13 cellular contexts compared by ENCODE assay signal in the genomic region with DNA sequence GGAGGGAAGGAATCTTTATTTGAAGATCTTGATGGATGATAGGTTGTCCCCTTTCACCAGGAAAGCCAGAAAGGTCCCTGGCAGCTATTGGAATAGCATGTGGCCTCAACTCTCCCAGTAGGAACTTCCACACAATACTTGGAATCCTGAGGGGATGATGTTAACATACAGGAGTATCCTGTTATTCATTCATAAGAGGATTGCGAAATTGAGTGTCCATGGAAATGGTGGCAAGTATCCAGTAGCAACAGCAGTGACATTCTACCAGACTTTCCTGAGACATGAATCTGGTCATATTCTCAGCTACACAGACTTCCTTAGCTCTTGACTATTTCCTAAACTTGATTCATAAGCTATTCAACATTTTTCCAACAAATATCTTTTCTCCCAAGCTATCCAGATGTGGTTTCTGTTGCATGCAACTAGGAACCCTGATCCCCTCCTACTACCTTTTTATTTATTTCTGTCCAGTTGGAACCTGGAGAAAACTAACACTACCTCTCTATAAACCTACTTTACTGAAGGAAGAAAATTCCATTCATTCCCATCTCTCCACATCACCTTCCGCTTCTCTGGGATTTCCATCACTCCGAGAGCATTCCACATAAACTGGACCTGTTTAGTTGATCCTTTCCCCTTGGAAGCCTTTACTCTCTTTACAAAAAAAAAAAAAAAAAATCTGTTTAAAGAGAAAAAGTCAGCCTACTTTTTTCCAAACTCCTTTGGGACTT.
A peak's percentile ranks its signal among the peaks of the same experiment; 100 is the strongest.
DNase-seq lines count a peak whose midpoint lies in the region; ATAC-seq and TF ChIP-seq lines count a peak whose summit lies in the region.
"Had no signal": no experiment of that assay in that cellular context is flagged by ENCODE, and none has a peak within 500 bp of the region (broad histone marks: within the 10 kb centered on the region; RNA-seq: fewer than 3 reads in every experiment).

No MANE protein-coding gene starts in this region.

- H3K79me2 ChIP-seq in GM23338 (replicated peaks; ENCODE audit: insufficient read depth): no peaks in the 10 kb centered on the region

- DNase-seq in Daoy (ENCODE audit: low read depth): peak; percentile 19
- peak; percentile 44 for DNase-seq in amniotic epithelial cell (ENCODE audit: low read depth)
- DNase-seq in omental fat pad (ENCODE audit: low spot score): no peak
- DNase-seq in GM19238 (ENCODE audit: insufficient read length, low spot score): no peak
- DNase-seq in NCI-H187 (lab: John Stamatoyannopoulos, UW): no peak
- DNase-seq in SHP77 treated with DMSO at 0.1 percent for 48 hours (lab: John Stamatoyannopoulos, UW): no peak
- DNase-seq in GM23338 (ENCODE audit: low spot score): no peak
- DNase-seq: activated T-cell treated with anti-CD3 and anti-CD28 coated beads, Interleukin-2, amount 50 U/mL, for 48 hours; NCI-H2081; stimulated activated naive B cell treated with anti-CD40 and anti-IgM and Interleukin-4, amounts not matched to agents 10 μg/mL and 1 μg/mL and 100 μg/mL, for 72 hours had no signal

- H3K4me1 Mint-ChIP-seq in GM23338: 0 out of 3 replicates have a peak, but pooled peaks cover 2% of the 10 kb centered on the region
- H3K4me1 Mint-ChIP-seq: stimulated activated naive B cell treated with anti-CD40 and anti-IgM and Interleukin-4, amounts not matched to agents 10 μg/mL and 1 μg/mL and 100 μg/mL, for 72 hours had no signal

- no peaks in the 10 kb centered on the region for H3K9me3 Mint-ChIP-seq in GM23338
- H3K9me3 Mint-ChIP-seq: natural killer cell treated with Interleukin-12 subunit alpha and Interleukin-12 subunit beta and Interleukin-15 and Interleukin-18, amount 100 ng/mL, for 72 hours; stimulated activated naive B cell treated with anti-CD40 and anti-IgM and Interleukin-4, amounts not matched to agents 10 μg/mL and 1 μg/mL and 100 μg/mL, for 72 hours had no signal

- TF ChIP-seq CTCF in gastroesophageal sphincter (IDR thresholded peaks at IDR 0.05): no peak
- no peak for TF ChIP-seq CTCF in omental fat pad (IDR thresholded peaks at IDR 0.05)
- no peak for TF ChIP-seq CTCF in GM23338 (conservative IDR thresholded peaks at IDR 0.05; ENCODE audit: low read depth in 2 of 2)

- H3K27ac Mint-ChIP-seq in GM23338: no peak overlapping the region
- H3K27ac Mint-ChIP-seq: natural killer cell treated with Interleukin-12 subunit alpha and Interleukin-12 subunit beta and Interleukin-15 and Interleukin-18, amount 100 ng/mL, for 72 hours; stimulated activated naive B cell treated with anti-CD40 and anti-IgM and Interleukin-4, amounts not matched to agents 10 μg/mL and 1 μg/mL and 100 μg/mL, for 72 hours had no signal

- H3K4me3 ChIP-seq in gastroesophageal sphincter: no peak overlapping the region
- H3K4me3 ChIP-seq in GM23338: no peak overlapping the region

- H3K4me1 ChIP-seq in gastroesophageal sphincter (no peaks in the 10 kb centered on the region), GM23338 (ENCODE audit: insufficient read depth) (no peaks in the 10 kb centered on the region)

- peak overlapping the region in 1 of 4 donors; percentile 57 for H3K27ac ChIP-seq in gastroesophageal sphincter
- no peak overlapping the region for H3K27ac ChIP-seq in GM23338 (ENCODE audit: low read depth)
- H3K27ac ChIP-seq: VCaP had no signal

- peak; percentile 80 for ATAC-seq in gastroesophageal sphincter
- ATAC-seq in omental fat pad (ENCODE audit: low FRiP score): peak; percentile 32
- no peak for ATAC-seq in GM23338
- ATAC-seq: natural killer cell treated with Interleukin-12 subunit alpha and Interleukin-12 subunit beta and Interleukin-15 and Interleukin-18, amount 100 ng/mL, for 72 hours; stimulated activated naive B cell treated with anti-CD40 and anti-IgM and Interleukin-4, amounts not matched to agents 10 μg/mL and 1 μg/mL and 100 μg/mL, for 72 hours had no signal

- H4K20me1 ChIP-seq in GM23338 (replicated peaks; ENCODE audit: insufficient read depth): no peaks in the 10 kb centered on the region

- H3K4me2 ChIP-seq in GM23338: no peak overlapping the region

- H3K36me3 ChIP-seq in gastroesophageal sphincter (no peaks in the 10 kb centered on the region), GM23338 (ENCODE audit: insufficient read depth) (no peaks in the 10 kb centered on the region)

- 0 out of 2 replicates have a peak, but pooled peaks cover 3% of the 10 kb centered on the region for H3K9me2 ChIP-seq in GM23338 (ENCODE audit: insufficient read depth)

- TF ChIP-seq EP300 in gastroesophageal sphincter (IDR thresholded peaks at IDR 0.05): no peak

- H3F3A ChIP-seq in GM23338 (replicated peaks; ENCODE audit: low read depth): no peaks in the 10 kb centered on the region

- H3K27me3 ChIP-seq in gastroesophageal sphincter: no peaks in the 10 kb centered on the region
- H3K27me3 ChIP-seq in GM23338 (ENCODE audit: insufficient read depth): no peaks in the 10 kb centered on the region

- TF ChIP-seq POLR2A in gastroesophageal sphincter (IDR thresholded peaks at IDR 0.05): no peak

- no peaks in the 10 kb centered on the region for H3K9me3 ChIP-seq in gastroesophageal sphincter

- no peaks in the 10 kb centered on the region for H3K36me3 Mint-ChIP-seq in GM23338 (ENCODE audit: low read depth)
- H3K36me3 Mint-ChIP-seq: natural killer cell treated with Interleukin-12 subunit alpha and Interleukin-12 subunit beta and Interleukin-15 and Interleukin-18, amount 100 ng/mL, for 72 hours; stimulated activated naive B cell treated with anti-CD40 and anti-IgM and Interleukin-4, amounts not matched to agents 10 μg/mL and 1 μg/mL and 100 μg/mL, for 72 hours had no signal

- 66 to 85% methylated on average over 3 of the region's 3 CpGs for WGBS in gastroesophageal sphincter (ENCODE audit: low coverage in 1 of 2), 2 donors

- no peak overlapping the region for H2AFZ ChIP-seq in GM23338

- no peak overlapping the region for H3K4me3 Mint-ChIP-seq in GM23338
- H3K4me3 Mint-ChIP-seq: natural killer cell treated with Interleukin-12 subunit alpha and Interleukin-12 subunit beta and Interleukin-15 and Interleukin-18, amount 100 ng/mL, for 72 hours; stimulated activated naive B cell treated with anti-CD40 and anti-IgM and Interleukin-4, amounts not matched to agents 10 μg/mL and 1 μg/mL and 100 μg/mL, for 72 hours had no signal

- no peaks in the 10 kb centered on the region for H3K27me3 Mint-ChIP-seq in GM23338 (ENCODE audit: insufficient read depth, low read depth, poor library complexity)

TF ChIP-seq in GM23338, 12 proteins besides CTCF, POLR2A, EP300 and RAD21:
- no peak for TF ChIP-seq ZNF331 (CRISPR knock-in tag; IDR thresholded peaks at IDR 0.05; ENCODE audit: low read depth)
- TF ChIP-seq EZH2 (IDR thresholded peaks at IDR 0.05; ENCODE audit: low read depth, unreplicated experiment): no peak
- TF ChIP-seq POLR2AphosphoS5 (IDR thresholded peaks at IDR 0.05; ENCODE audit: low read depth): no peak
- no peak for TF ChIP-seq NANOG (IDR thresholded peaks at IDR 0.05; ENCODE audit: borderline replicate concordance)

Comparison
In these comparisons a context has a peak if more than half of its experiments do, and no peak if none do; other contexts are left out.
1. DNase-seq: peak in Daoy (single experiment) and amniotic epithelial cell (single experiment); none in omental fat pad (single experiment), GM19238 (single experiment), NCI-H187 (0 of 2), SHP77 treated with DMSO at 0.1 percent for 48 hours (single experiment) and GM23338 (single experiment).